In the genomic region with DNA sequence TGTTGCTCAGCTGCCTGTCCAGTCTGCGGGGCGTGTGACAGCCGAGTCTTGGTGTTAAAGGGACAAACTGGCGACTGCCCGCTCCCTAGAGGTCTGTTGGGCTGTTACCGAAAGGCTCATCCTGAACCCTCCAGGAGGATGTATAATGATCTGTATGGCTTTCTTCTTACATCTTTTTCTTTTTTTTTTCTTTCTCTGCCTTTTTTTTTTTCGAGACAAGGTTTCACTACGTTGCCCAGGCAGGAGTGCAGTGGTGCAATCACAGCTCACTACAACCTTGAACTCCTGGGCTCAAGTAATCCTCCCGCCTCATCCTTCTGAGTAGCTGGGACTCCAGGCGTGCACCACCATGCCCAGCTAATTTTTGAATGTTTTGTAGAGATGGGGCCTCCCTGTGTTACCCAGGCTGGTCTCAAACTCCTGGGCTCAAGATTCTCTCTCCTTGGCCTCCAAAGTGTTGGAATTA, we compare ENCODE assay signal across 7 cellular contexts. TPM values are rescaled to one million over a fixed set of nuclear protein-coding genes. Genes with fewer than 3 reads are reported as not detected.
A peak's percentile ranks its signal among the peaks of the same experiment; 100 is the strongest.
ATAC-seq lines count a peak whose summit lies in the region.

No MANE protein-coding gene starts in this region.

- no peaks in the 10 kb centered on the region for H3K27me3 ChIP-seq in iPS-20b (ENCODE audit: insufficient read depth, low read length)
- no peaks in the 10 kb centered on the region for H3K27me3 ChIP-seq in subcutaneous abdominal adipose tissue (ENCODE audit: control insufficient read depth in 5 of 5, insufficient read depth in 4 of 5, low read length in 5 of 5)

- peak overlapping the region; percentile 93 for H3K4me3 Mint-ChIP-seq in activated T-helper 17 cell treated with anti-CD3 and anti-CD28 coated beads, Interleukin-2, amount 50 U/mL, for 72 hours

- H3K27ac Mint-ChIP-seq in activated T-helper 17 cell treated with anti-CD3 and anti-CD28 coated beads, Interleukin-2, amount 50 U/mL, for 72 hours, result peak overlapping the region; percentile 89

- peaks cover 4% of the 10 kb centered on the region; the same call in 1 of the 2 replicates for H3K4me1 ChIP-seq in iPS-20b (ENCODE audit: insufficient read depth, low read length)
- H3K4me1 ChIP-seq in subcutaneous abdominal adipose tissue (ENCODE audit: control insufficient read depth in 5 of 5, insufficient read depth in 5 of 5, low read length in 5 of 5), result peaks cover 4 to 24% (median 16%) of the 10 kb centered on the region in 5 donors

- H3K4me3 ChIP-seq in iPS-20b (ENCODE audit: low read length) (peak overlapping the region; percentile 90), subcutaneous abdominal adipose tissue (ENCODE audit: low read depth in 1 of 5, low read length in 5 of 5) (peak overlapping the region; percentile 80 to 93 (median 88))

- H3K4me1 Mint-ChIP-seq in activated T-helper 17 cell treated with anti-CD3 and anti-CD28 coated beads, Interleukin-2, amount 50 U/mL, for 72 hours, result no peaks in the 10 kb centered on the region

- no peaks in the 10 kb centered on the region for H3K27me3 Mint-ChIP-seq in activated T-helper 17 cell treated with anti-CD3 and anti-CD28 coated beads, Interleukin-2, amount 50 U/mL, for 72 hours

- H3K36me3 Mint-ChIP-seq in activated T-helper 17 cell treated with anti-CD3 and anti-CD28 coated beads, Interleukin-2, amount 50 U/mL, for 72 hours (ENCODE audit: low read depth), result peaks cover 80% of the 10 kb centered on the region

- H3K27ac ChIP-seq in iPS-20b (ENCODE audit: low read length) (no peak overlapping the region), subcutaneous abdominal adipose tissue (ENCODE audit: low read depth, low read length) (peak overlapping the region; percentile 57)

- H3K9me3 Mint-ChIP-seq in activated T-helper 17 cell treated with anti-CD3 and anti-CD28 coated beads, Interleukin-2, amount 50 U/mL, for 72 hours, result no peaks in the 10 kb centered on the region

- H3K9me3 ChIP-seq in iPS-20b (ENCODE audit: insufficient read depth, low read depth, low read length), result no peaks in the 10 kb centered on the region
- H3K9me3 ChIP-seq in subcutaneous abdominal adipose tissue (ENCODE audit: control insufficient read depth in 5 of 5, low read length in 5 of 5), result no peaks in the 10 kb centered on the region

- peak overlapping the region; percentile 84 for H3K9ac ChIP-seq in iPS-20b (ENCODE audit: low read depth, low read length)
- H3K9ac ChIP-seq in subcutaneous abdominal adipose tissue (ENCODE audit: low read length in 5 of 5), result peak overlapping the region; percentile 28 to 91 (median 84)

- ATAC-seq in GM18858 (IDR thresholded peaks at IDR 0.05; ENCODE audit: unreplicated experiment) (peak; percentile 6), HG03139 (IDR thresholded peaks at IDR 0.05; ENCODE audit: unreplicated experiment) (peak; percentile 21), GM19397 (IDR thresholded peaks at IDR 0.05; ENCODE audit: unreplicated experiment) (no peak), GM21723 (IDR thresholded peaks at IDR 0.05; ENCODE audit: unreplicated experiment) (no peak)
- ATAC-seq in activated T-helper 17 cell treated with anti-CD3 and anti-CD28 coated beads, Interleukin-2, amount 50 U/mL, for 72 hours (replicated peaks), result peak; percentile 17

- H3K36me3 ChIP-seq in iPS-20b (ENCODE audit: insufficient read depth, low read depth, low read length) (peaks cover 61% of the 10 kb centered on the region), subcutaneous abdominal adipose tissue (ENCODE audit: control insufficient read depth in 5 of 5, insufficient read depth in 5 of 5, low read length in 5 of 5) (peaks cover 8 to 53% (median 41%) of the 10 kb centered on the region in 5 donors)

RNA-seq across cellular contexts. Expression of a gene that starts 0.9 kb away (rescaled TPM):
- total RNA-seq in activated T-helper 17 cell treated with anti-CD3 and anti-CD28 coated beads, Interleukin-2, amount 50 U/mL, for 72 hours, result 10 to 100 TPM; 19.3 to 29.0 TPM

RNA-seq across cellular contexts. Expression of a gene that starts 13.4 kb away (rescaled TPM):
- 10 to 100 TPM; 23.6 to 26.1 TPM for total RNA-seq in activated T-helper 17 cell treated with anti-CD3 and anti-CD28 coated beads, Interleukin-2, amount 50 U/mL, for 72 hours

RNA-seq across cellular contexts. Expression of a gene that starts 24.7 kb away (rescaled TPM):
- under 1 TPM; 0.22 to 0.48 TPM for total RNA-seq in activated T-helper 17 cell treated with anti-CD3 and anti-CD28 coated beads, Interleukin-2, amount 50 U/mL, for 72 hours

RNA-seq across cellular contexts. Expression of a gene that starts 39.4 kb away (rescaled TPM):
- under 1 TPM; 0.26 to 0.32 TPM for total RNA-seq in activated T-helper 17 cell treated with anti-CD3 and anti-CD28 coated beads, Interleukin-2, amount 50 U/mL, for 72 hours

RNA-seq across cellular contexts. Expression of a gene that starts 46.4 kb away (rescaled TPM):
- 10 to 100 TPM; 19.6 to 20.5 TPM for total RNA-seq in activated T-helper 17 cell treated with anti-CD3 and anti-CD28 coated beads, Interleukin-2, amount 50 U/mL, for 72 hours

Comparison
In these comparisons a context has a peak if more than half of its experiments do, and no peak if none do; other contexts are left out.
1. ATAC-seq: peak in GM18858 (single experiment), HG03139 (single experiment) and activated T-helper 17 cell treated with anti-CD3 and anti-CD28 coated beads, Interleukin-2, amount 50 U/mL, for 72 hours (single experiment); none in GM19397 (single experiment) and GM21723 (single experiment).